Comparison of ENCODE assay signal across 9 cellular contexts in the genomic region with DNA sequence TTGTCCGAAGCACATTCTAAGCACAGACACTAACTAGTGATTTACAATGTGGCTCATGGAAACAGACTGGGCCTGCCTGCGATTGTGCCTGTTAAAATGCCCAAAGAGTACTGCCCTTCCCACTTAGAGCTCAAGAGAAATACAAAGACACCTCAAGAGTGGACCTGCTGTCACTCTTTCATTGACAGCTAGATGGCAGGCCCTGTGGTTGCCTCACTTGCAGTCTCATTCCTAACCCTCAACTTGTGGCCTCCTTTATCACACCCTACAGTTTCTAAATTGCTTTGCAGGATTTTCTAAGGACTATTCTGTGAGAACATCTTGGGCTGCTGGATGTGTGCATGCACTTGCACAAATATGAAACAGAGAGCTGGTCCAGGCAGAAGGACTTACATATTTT.
DNase-seq lines count a peak whose midpoint lies in the region; ATAC-seq, FAIRE-seq and TF ChIP-seq lines count a peak whose summit lies in the region.
"Had no signal": no experiment of that assay in that cellular context is flagged by ENCODE, and none has a peak within 500 bp of the region (broad histone marks: within the 10 kb centered on the region; RNA-seq: fewer than 3 reads in every experiment).

No MANE protein-coding gene starts in this region.

- POLR2A ChIA-PET in activated CD4-positive, alpha-beta memory T cell treated with anti-CD3 and anti-CD28 coated beads, Interleukin-2, amount 10 ng/mL, durations not matched to agents 7 days and 5 days (lab: Charles Lee) = no interaction called here
- POLR2A ChIA-PET in SK-N-SH (lab: Yijun Ruan, JAX) = no interaction called here

- no peaks in the 10 kb centered on the region for H3K36me3 ChIP-seq in upper lobe of right lung
- no peaks in the 10 kb centered on the region for H3K36me3 ChIP-seq in SK-N-SH (replicated peaks in 1 of 2; ENCODE audit: control insufficient read depth in 1 of 2, insufficient read depth in 2 of 2, low read length in 1 of 2)

- no peaks in the 10 kb centered on the region for H3K9me2 ChIP-seq in SK-N-SH

- H3K9me3 ChIP-seq in upper lobe of right lung = no peaks in the 10 kb centered on the region
- H3K9me3 ChIP-seq in SK-N-SH = no peaks in the 10 kb centered on the region

- no peak for TF ChIP-seq EP300 in SK-N-SH (IDR thresholded peaks at IDR 0.05; ENCODE audit: borderline replicate concordance in 1 of 2, low read depth in 1 of 2, low read length in 1 of 2)

- peak; percentile 64 for ATAC-seq in GM18873 (IDR thresholded peaks at IDR 0.05; ENCODE audit: low FRiP score, unreplicated experiment)
- ATAC-seq in HG03103 (IDR thresholded peaks at IDR 0.05; ENCODE audit: low read depth, unreplicated experiment) = peak; percentile 59
- ATAC-seq in upper lobe of right lung = peak; percentile 36

- CTCF ChIA-PET in activated CD4-positive, alpha-beta memory T cell treated with anti-CD3 and anti-CD28 coated beads, Interleukin-2, amount 10 ng/mL, durations not matched to agents 7 days and 5 days (lab: Charles Lee) = interaction anchor here (0.8 to 1.0 kb wide), 2 partner anchors 20 to 748 kb away, joined by 3 to 4 read pairs; no protein-coding TSS in a partner anchor
- CTCF ChIA-PET in SK-N-SH (lab: Yijun Ruan, JAX) = interaction anchor here (0.7 to 0.8 kb wide), 2 partner anchors 11 to 196 kb away, joined by 3 read pairs; no protein-coding TSS in a partner anchor

- H3K27ac ChIP-seq in upper lobe of right lung = no peak overlapping the region
- H3K27ac ChIP-seq in SK-N-SH (ENCODE audit: low read depth in 2 of 2, low read length in 1 of 2) = no peak overlapping the region

- no peak overlapping the region for H3K4me3 ChIP-seq in upper lobe of right lung
- H3K4me3 ChIP-seq in SK-N-SH (ENCODE audit: low read depth in 2 of 2, low read length in 1 of 2) = no peak overlapping the region

- no peak for TF ChIP-seq CTCF in upper lobe of right lung (IDR thresholded peaks at IDR 0.05)
- no peak; the same call in 1 of the 2 replicates for TF ChIP-seq CTCF in SK-N-SH (IDR thresholded peaks at IDR 0.05)
- TF ChIP-seq CTCF in D721Med (IDR thresholded peaks at IDR 0.05; ENCODE audit: insufficient read depth, missing control alignments) = no peak

- H3K79me2 ChIP-seq in SK-N-SH (ENCODE audit: insufficient read depth) = no peaks in the 10 kb centered on the region

- H3K27me3 Mint-ChIP-seq in activated CD4-positive, alpha-beta memory T cell treated with anti-CD3 and anti-CD28 coated beads, Interleukin-2, amount 10 ng/mL, durations not matched to agents 7 days and 5 days = no peaks in the 10 kb centered on the region
- H3K27me3 Mint-ChIP-seq: naive thymus-derived CD8-positive, alpha-beta T cell had no signal

- DNase-seq in AML-193 (lab: John Stamatoyannopoulos, UW) (peak; percentile 16 to 23), upper lobe of right lung (no peak), SK-N-SH (no peak), D721Med (ENCODE audit: insufficient read length, low spot score) (no peak)
- DNase-seq in activated CD4-positive, alpha-beta memory T cell treated with anti-CD3 and anti-CD28 coated beads, Interleukin-2, amount 10 ng/mL, durations not matched to agents 7 days and 5 days = peak; percentile 27
- no peak for DNase-seq in effector CD8-positive, alpha-beta T cell (lab: John Stamatoyannopoulos, UW)
- DNase-seq: naive thymus-derived CD8-positive, alpha-beta T cell had no signal

- H2AFZ ChIP-seq in SK-N-SH (ENCODE audit: low read depth) = no peak overlapping the region

- intact Hi-C loops in upper lobe of right lung (cut with DNase I) = no loop called here

- FAIRE-seq in D721Med (lab: Jason Lieb, UNC) = no peak

- no peaks in the 10 kb centered on the region for H3K36me3 Mint-ChIP-seq in activated CD4-positive, alpha-beta memory T cell treated with anti-CD3 and anti-CD28 coated beads, Interleukin-2, amount 10 ng/mL, durations not matched to agents 7 days and 5 days (ENCODE audit: low read depth)
- H3K36me3 Mint-ChIP-seq: naive thymus-derived CD8-positive, alpha-beta T cell had no signal

- H3K27ac Mint-ChIP-seq in activated CD4-positive, alpha-beta memory T cell treated with anti-CD3 and anti-CD28 coated beads, Interleukin-2, amount 10 ng/mL, durations not matched to agents 7 days and 5 days = no peak overlapping the region
- H3K27ac Mint-ChIP-seq: naive thymus-derived CD8-positive, alpha-beta T cell had no signal

- peaks cover 3% of the 10 kb centered on the region for H3K9me3 Mint-ChIP-seq in activated CD4-positive, alpha-beta memory T cell treated with anti-CD3 and anti-CD28 coated beads, Interleukin-2, amount 10 ng/mL, durations not matched to agents 7 days and 5 days

- H3K4me2 ChIP-seq in SK-N-SH = no peak overlapping the region

- 94% methylated on average over 2 of the region's 2 CpGs for WGBS in SK-N-SH (ENCODE audit: low lambda C conversion rate)

- no peaks in the 10 kb centered on the region for H4K20me1 ChIP-seq in SK-N-SH (ENCODE audit: insufficient read depth)

- TF ChIP-seq RAD21 in SK-N-SH (IDR thresholded peaks at IDR 0.05; ENCODE audit: low read length) = no peak

- H3K4me3 Mint-ChIP-seq in activated CD4-positive, alpha-beta memory T cell treated with anti-CD3 and anti-CD28 coated beads, Interleukin-2, amount 10 ng/mL, durations not matched to agents 7 days and 5 days = no peak overlapping the region
- H3K4me3 Mint-ChIP-seq: naive thymus-derived CD8-positive, alpha-beta T cell had no signal

- H3K9ac ChIP-seq in SK-N-SH = no peak overlapping the region

- no peaks in the 10 kb centered on the region for H3K4me1 ChIP-seq in upper lobe of right lung
- H3K4me1 ChIP-seq in SK-N-SH (ENCODE audit: control insufficient read depth in 1 of 2, insufficient read depth in 2 of 2, low read depth in 1 of 2, low read length in 1 of 2) = no peaks in the 10 kb centered on the region; a peak in 1 of 4 replicates

- no peaks in the 10 kb centered on the region for H3F3A ChIP-seq in SK-N-SH (replicated peaks; ENCODE audit: insufficient read depth)

- H3K27me3 ChIP-seq in upper lobe of right lung (no peaks in the 10 kb centered on the region), SK-N-SH (ENCODE audit: insufficient read depth) (no peaks in the 10 kb centered on the region)

- peaks cover 5% of the 10 kb centered on the region for H3K4me1 Mint-ChIP-seq in activated CD4-positive, alpha-beta memory T cell treated with anti-CD3 and anti-CD28 coated beads, Interleukin-2, amount 10 ng/mL, durations not matched to agents 7 days and 5 days
- H3K4me1 Mint-ChIP-seq: naive thymus-derived CD8-positive, alpha-beta T cell had no signal

TF ChIP-seq in SK-N-SH, 30 proteins besides CTCF, POLR2A, EP300 and RAD21 (continues in another document):
- no peak for TF ChIP-seq ELF1 (IDR thresholded peaks at IDR 0.05)
- no peak for TF ChIP-seq GABPA (IDR thresholded peaks at IDR 0.05; ENCODE audit: low read depth)
- TF ChIP-seq RCOR1 (IDR thresholded peaks at IDR 0.05; ENCODE audit: low read length) = no peak
- TF ChIP-seq FOXM1 (IDR thresholded peaks at IDR 0.05; ENCODE audit: low read depth) = no peak
- no peak for TF ChIP-seq NRF1 (IDR thresholded peaks at IDR 0.05; ENCODE audit: low read depth, low read length)
- no peak for TF ChIP-seq CHD2 (IDR thresholded peaks at IDR 0.05; ENCODE audit: low read length, partially characterized antibody)
- TF ChIP-seq JUND (IDR thresholded peaks at IDR 0.05) = no peak
- no peak for TF ChIP-seq POLR2AphosphoS5 (IDR thresholded peaks at IDR 0.05; ENCODE audit: low read depth, low read length)
- TF ChIP-seq GATA2 (CRISPR knock-in tag; IDR thresholded peaks at IDR 0.05) = no peak
- TF ChIP-seq YY1 (IDR thresholded peaks at IDR 0.05; ENCODE audit: low read depth) = no peak
- no peak for TF ChIP-seq SMC3 (IDR thresholded peaks at IDR 0.05; ENCODE audit: low read depth, low read length)
- no peak for TF ChIP-seq FOSL2 (IDR thresholded peaks at IDR 0.05; ENCODE audit: borderline replicate concordance, low read depth)
- no peak for TF ChIP-seq MEF2A (IDR thresholded peaks at IDR 0.05; ENCODE audit: borderline replicate concordance, low read depth)
- TF ChIP-seq TEAD4 (IDR thresholded peaks at IDR 0.05; ENCODE audit: borderline replicate concordance, insufficient read depth) = no peak
- TF ChIP-seq NFIC (IDR thresholded peaks at IDR 0.05; ENCODE audit: borderline replicate concordance) = no peak
- TF ChIP-seq, protein P1, sequence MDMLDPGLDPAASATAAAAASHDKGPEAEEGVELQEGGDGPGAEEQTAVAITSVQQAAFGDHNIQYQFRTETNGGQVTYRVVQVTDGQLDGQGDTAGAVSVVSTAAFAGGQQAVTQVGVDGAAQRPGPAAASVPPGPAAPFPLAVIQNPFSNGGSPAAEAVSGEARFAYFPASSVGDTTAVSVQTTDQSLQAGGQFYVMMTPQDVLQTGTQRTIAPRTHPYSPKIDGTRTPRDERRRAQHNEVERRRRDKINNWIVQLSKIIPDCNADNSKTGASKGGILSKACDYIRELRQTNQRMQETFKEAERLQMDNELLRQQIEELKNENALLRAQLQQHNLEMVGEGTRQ (IDR thresholded peaks at IDR 0.05; ENCODE audit: borderline replicate concordance, low read depth, low read length) = no peak
- TF ChIP-seq, protein P2, sequence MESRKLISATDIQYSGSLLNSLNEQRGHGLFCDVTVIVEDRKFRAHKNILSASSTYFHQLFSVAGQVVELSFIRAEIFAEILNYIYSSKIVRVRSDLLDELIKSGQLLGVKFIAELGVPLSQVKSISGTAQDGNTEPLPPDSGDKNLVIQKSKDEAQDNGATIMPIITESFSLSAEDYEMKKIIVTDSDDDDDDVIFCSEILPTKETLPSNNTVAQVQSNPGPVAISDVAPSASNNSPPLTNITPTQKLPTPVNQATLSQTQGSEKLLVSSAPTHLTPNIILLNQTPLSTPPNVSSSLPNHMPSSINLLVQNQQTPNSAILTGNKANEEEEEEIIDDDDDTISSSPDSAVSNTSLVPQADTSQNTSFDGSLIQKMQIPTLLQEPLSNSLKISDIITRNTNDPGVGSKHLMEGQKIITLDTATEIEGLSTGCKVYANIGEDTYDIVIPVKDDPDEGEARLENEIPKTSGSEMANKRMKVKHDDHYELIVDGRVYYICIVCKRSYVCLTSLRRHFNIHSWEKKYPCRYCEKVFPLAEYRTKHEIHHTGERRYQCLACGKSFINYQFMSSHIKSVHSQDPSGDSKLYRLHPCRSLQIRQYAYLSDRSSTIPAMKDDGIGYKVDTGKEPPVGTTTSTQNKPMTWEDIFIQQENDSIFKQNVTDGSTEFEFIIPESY (IDR thresholded peaks at IDR 0.05; ENCODE audit: borderline replicate concordance, low read depth) = no peak
- no peak for TF ChIP-seq RXRA (IDR thresholded peaks at IDR 0.05; ENCODE audit: borderline replicate concordance, low read depth)

Comparison
In these comparisons a context has a peak if more than half of its experiments do, and no peak if none do; other contexts are left out.
1. DNase-seq: peak in AML-193 (2 of 2) and activated CD4-positive, alpha-beta memory T cell treated with anti-CD3 and anti-CD28 coated beads, Interleukin-2, amount 10 ng/mL, durations not matched to agents 7 days and 5 days (single experiment); none in upper lobe of right lung (single experiment), effector CD8-positive, alpha-beta T cell (single experiment), SK-N-SH (single experiment) and D721Med (single experiment).
2. Peak in every context shown above with its lines, with median percentiles within 50 percentile points of each other: ATAC-seq.